In the genomic region with DNA sequence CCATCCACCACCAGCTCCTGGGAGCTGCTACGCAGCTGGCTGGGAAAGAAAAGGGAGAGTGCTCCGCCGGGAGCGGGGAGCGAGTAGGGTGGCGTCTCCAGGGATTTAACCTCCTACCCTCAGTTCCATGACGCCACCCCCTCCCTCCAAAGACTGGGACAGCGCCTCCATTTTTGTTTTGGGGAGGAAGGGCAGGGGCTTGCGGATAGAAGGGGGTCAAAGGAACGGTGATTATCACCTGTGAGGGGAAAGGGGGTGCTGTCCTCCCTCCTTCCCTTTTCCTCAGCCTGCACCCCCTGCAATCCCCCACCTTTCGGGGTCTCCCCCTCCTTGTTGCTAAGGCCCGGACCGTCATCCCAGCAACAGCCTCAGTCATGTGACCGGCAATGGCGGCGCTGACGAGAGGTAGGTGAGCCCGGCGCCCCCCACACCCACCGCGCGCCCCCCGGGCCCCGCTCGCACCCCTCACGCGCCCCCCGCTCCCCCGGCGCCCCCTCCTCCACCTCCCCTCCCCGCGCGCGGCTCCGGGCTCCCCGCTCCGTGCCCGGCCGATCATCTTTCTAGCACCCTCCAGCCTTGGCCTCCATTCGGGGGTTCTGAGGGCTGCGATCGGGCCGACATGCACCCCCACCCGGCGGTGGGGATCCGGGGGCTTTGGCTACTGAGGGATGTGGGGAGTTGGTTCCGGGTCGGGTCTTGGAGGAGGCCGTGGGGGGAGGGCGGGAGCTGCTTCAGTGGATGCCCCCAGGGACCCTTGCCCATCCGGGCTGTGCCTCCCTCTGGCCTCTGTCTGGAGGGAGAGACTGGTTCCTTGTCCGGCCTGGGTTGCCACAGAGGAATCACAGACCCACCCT, we compare ENCODE assay signal across 9 cellular contexts. TPM values are rescaled to one million over a fixed set of nuclear protein-coding genes. Genes with fewer than 3 reads are reported as not detected.
A peak's percentile ranks its signal among the peaks of the same experiment; 100 is the strongest.
DNase-seq lines count a peak whose midpoint lies in the region; ATAC-seq, FAIRE-seq and TF ChIP-seq lines count a peak whose summit lies in the region.
"Had no signal": no experiment of that assay in that cellular context is flagged by ENCODE, and none has a peak within 500 bp of the region (broad histone marks: within the 10 kb centered on the region; RNA-seq: fewer than 3 reads in every experiment).

A gene with protein sequence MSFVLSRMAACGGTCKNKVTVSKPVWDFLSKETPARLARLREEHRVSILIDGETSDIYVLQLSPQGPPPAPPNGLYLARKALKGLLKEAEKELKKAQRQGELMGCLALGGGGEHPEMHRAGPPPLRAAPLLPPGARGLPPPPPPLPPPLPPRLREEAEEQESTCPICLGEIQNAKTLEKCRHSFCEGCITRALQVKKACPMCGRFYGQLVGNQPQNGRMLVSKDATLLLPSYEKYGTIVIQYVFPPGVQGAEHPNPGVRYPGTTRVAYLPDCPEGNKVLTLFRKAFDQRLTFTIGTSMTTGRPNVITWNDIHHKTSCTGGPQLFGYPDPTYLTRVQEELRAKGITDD (plus strand): TSS at position 371 of the 854 bp plus-strand sequence. CDS start 1,694 bp downstream, outside the sequence.

- 0 out of 2 replicates have a peak within 1 kb of the TSS, but pooled peaks have one; percentile 52 for H2BK20ac ChIP-seq in IMR-90 (ENCODE audit: low read depth, low read length)

- peak within 1 kb of the TSS; percentile 99 for H3K18ac ChIP-seq in IMR-90 (ENCODE audit: low read depth, low read length)

- H3K56ac ChIP-seq in IMR-90 (ENCODE audit: extremely low read depth, insufficient read depth, low read length) = peak within 1 kb of the TSS; percentile 24; the same call in 1 of the 2 replicates

- H3K4me3 ChIP-seq in IMR-90 (ENCODE audit: insufficient read depth, low read depth, low read length) = peak within 1 kb of the TSS; percentile 93
- H3K4me3 ChIP-seq in endothelial cell of umbilical vein (replicated peaks in 1 of 3; ENCODE audit: insufficient read depth in 1 of 3, low read depth in 1 of 3, low read length in 3 of 3) = peak within 1 kb of the TSS; percentile 48 to 72 (median 56)
- H3K4me3 ChIP-seq in testis = peak within 1 kb of the TSS; percentile 75 to 79

- CTCF ChIA-PET in IMR-90 (lab: Yijun Ruan, JAX) (interaction anchor here (1.1 kb wide), 1 partner anchor 21 kb away, joined by 4 read pairs; no protein-coding TSS in a partner anchor), endothelial cell of umbilical vein (lab: Charles Lee) (interaction anchor here (2.3 to 6.8 kb wide), 2 partner anchors 16 to 21 kb away, joined by 8 to 44 read pairs; no protein-coding TSS in a partner anchor)

- peak within 1 kb of the TSS; percentile 85 for H3K9ac ChIP-seq in IMR-90 (ENCODE audit: low read depth, low read length)
- peak within 1 kb of the TSS; percentile 79 for H3K9ac ChIP-seq in endothelial cell of umbilical vein (replicated peaks; ENCODE audit: extremely low read depth, insufficient read depth, low read length)

- H3K79me2 ChIP-seq in endothelial cell of umbilical vein (ENCODE audit: control insufficient read depth, insufficient read depth, low read length) = no peaks in the 10 kb centered on the region

- peak within 1 kb of the TSS; percentile 99 for H3K14ac ChIP-seq in IMR-90 (replicated peaks; ENCODE audit: low read depth, low read length)

- H3K36me3 ChIP-seq in IMR-90 (ENCODE audit: control insufficient read depth, insufficient read depth, low read length) (peaks cover 14% of the 10 kb centered on the region; the same call in 1 of the 2 replicates), endothelial cell of umbilical vein (ENCODE audit: control insufficient read depth in 2 of 2, extremely low read depth in 1 of 2, insufficient read depth in 2 of 2, low read length in 2 of 2) (peaks cover 0 to 1% of the 10 kb centered on the region in 2 experiments), testis (ENCODE audit: low read depth, missing control alignments) (no peaks in the 10 kb centered on the region)

- no TSS peak for BruUV-seq in IMR-90 (replicated peaks; lab: Mats Ljungman, UMichigan)
- BruUV-seq in endothelial cell of umbilical vein (replicated peaks; lab: Mats Ljungman, UMichigan) = no TSS peak

- ATAC-seq in IMR-90 (ENCODE audit: low read depth) (peak; percentile 78), GM19328 (IDR thresholded peaks at IDR 0.05; ENCODE audit: unreplicated experiment) (no peak)

- H3K9me3 ChIP-seq in IMR-90 (ENCODE audit: control insufficient read depth, insufficient read depth, low read length) (no peaks in the 10 kb centered on the region), endothelial cell of umbilical vein (replicated peaks; ENCODE audit: control insufficient read depth, insufficient read depth, low read length) (no peaks in the 10 kb centered on the region), testis (no peaks in the 10 kb centered on the region)

- dilution Hi-C loops in IMR-90 (cut with HindIII; ENCODE audit: low sequenced_read_pairs, unreplicated experiment) (no loop called here), endothelial cell of umbilical vein (cut with MboI; ENCODE audit: extremely low pct_ligation_motif_present, low sequenced_read_pairs) (no loop called here)

- in situ Hi-C loops in IMR-90 (cut with MboI; ENCODE audit: low sequenced_read_pairs) = no loop called here

- peak within 1 kb of the TSS; percentile 92; the same call in 1 of the 2 replicates for H2BK120ac ChIP-seq in IMR-90 (ENCODE audit: low read depth, low read length)

- FAIRE-seq in endothelial cell of umbilical vein (lab: Jason Lieb, UNC) = no peak
- FAIRE-seq: A204.1 had no signal

- H3K27me3 ChIP-seq in IMR-90 (ENCODE audit: control insufficient read depth, insufficient read depth, low read length) = no peaks in the 10 kb centered on the region
- peaks cover 0 to 4% of the 10 kb centered on the region in 2 experiments for H3K27me3 ChIP-seq in endothelial cell of umbilical vein (ENCODE audit: control insufficient read depth in 2 of 2, insufficient read depth in 2 of 2, low read length in 2 of 2)
- H3K27me3 ChIP-seq in testis = no peaks in the 10 kb centered on the region

- peak within 1 kb of the TSS; percentile 90 for H4K91ac ChIP-seq in IMR-90 (ENCODE audit: insufficient read depth, low read depth, low read length)

- H3K4me2 ChIP-seq in IMR-90 (ENCODE audit: low read depth, low read length) = peak within 1 kb of the TSS; percentile 99
- H3K4me2 ChIP-seq in endothelial cell of umbilical vein (ENCODE audit: insufficient read depth, low read length) = peak within 1 kb of the TSS; percentile 64

- H2AK9ac ChIP-seq in IMR-90 (replicated peaks; ENCODE audit: low read depth, low read length, poor library complexity) = peak within 1 kb of the TSS; percentile 96

- peak within 1 kb of the TSS; percentile 95 for H3K4ac ChIP-seq in IMR-90 (ENCODE audit: low read depth, low read length)

- H4K20me1 ChIP-seq in IMR-90 (ENCODE audit: insufficient read depth, low read length) = no peaks in the 10 kb centered on the region
- H4K20me1 ChIP-seq in endothelial cell of umbilical vein (replicated peaks; ENCODE audit: control insufficient read depth, extremely low read depth, insufficient read depth, low read length) = no peaks in the 10 kb centered on the region

- H3K4me1 ChIP-seq in IMR-90 (ENCODE audit: control insufficient read depth, insufficient read depth, low read length) = peaks cover 11% of the 10 kb centered on the region
- peaks cover 6% of the 10 kb centered on the region for H3K4me1 ChIP-seq in endothelial cell of umbilical vein (ENCODE audit: control insufficient read depth, extremely low read depth, insufficient read depth, low read length)
- H3K4me1 ChIP-seq in testis = peaks cover 10% of the 10 kb centered on the region

- TF ChIP-seq RAD21 in IMR-90 (IDR thresholded peaks at IDR 0.05; ENCODE audit: low read length) = no peak

- peak within 1 kb of the TSS; percentile 75 to 100 for H4K8ac ChIP-seq in IMR-90 (ENCODE audit: low read depth in 2 of 2, low read length in 2 of 2)

- H4K5ac ChIP-seq in IMR-90 (ENCODE audit: low read depth, low read length) = peak within 1 kb of the TSS; percentile 100

- peak within 1 kb of the TSS; percentile 99 for H3K23ac ChIP-seq in IMR-90 (ENCODE audit: low read depth, low read length)

- intact Hi-C loops in IMR-90 (cut with micrococcal nuclease) = no loop called here
- intact Hi-C loops in endothelial cell of umbilical vein (cut with micrococcal nuclease) = no loop called here
- intact Hi-C loops in testis (cut with DNase I; ENCODE audit: low total_unique reads) = no loop called here

- WGBS in IMR-90 (ENCODE audit: extremely low coverage in 2 of 2, insufficient read length in 1 of 2), 2 experiments = no CpG with 5 or more reads among the region's 52 CpGs
- WGBS in testis, 2 donors = 0 to 1% methylated on average over 3 to 48 of the region's 52 CpGs

- peak within 1 kb of the TSS; percentile 83; the same call in 1 of the 3 replicates for H2BK15ac ChIP-seq in IMR-90 (ENCODE audit: low read depth, low read length)

- H3K9me1 ChIP-seq in IMR-90 (ENCODE audit: insufficient read depth, low read length) (peaks cover 10% of the 10 kb centered on the region; the same call in 1 of the 2 replicates), endothelial cell of umbilical vein (replicated peaks; ENCODE audit: control insufficient read depth, extremely low read depth, insufficient read depth, low read length) (no peaks in the 10 kb centered on the region)

- POLR2A ChIA-PET in IMR-90 (lab: Charles Lee; ENCODE audit: unreplicated experiment) (no interaction called here), endothelial cell of umbilical vein (lab: Charles Lee) (no interaction called here)

- H3K27ac ChIP-seq in IMR-90 (ENCODE audit: insufficient read depth, low read length) (peak within 1 kb of the TSS; percentile 85), endothelial cell of umbilical vein (ENCODE audit: insufficient read depth, low read depth, low read length) (peak within 1 kb of the TSS; percentile 23), testis (peak within 1 kb of the TSS; percentile 94 to 96)

- H2BK5ac ChIP-seq in IMR-90 (ENCODE audit: low read depth, low read length, poor library complexity, severe bottlenecking) = peak within 1 kb of the TSS; percentile 73

- peaks cover 9 to 19% of the 10 kb centered on the region in 2 experiments for H3K79me1 ChIP-seq in IMR-90 (ENCODE audit: low read depth in 1 of 2, low read length in 2 of 2)

- no peak; the same call in 1 of the 2 replicates for TF ChIP-seq POLR2A in IMR-90 (IDR thresholded peaks at IDR 0.05; ENCODE audit: low read depth, low read length)
- TF ChIP-seq POLR2A in endothelial cell of umbilical vein (IDR thresholded peaks at IDR 0.05; ENCODE audit: low read depth, low read length) = no peak
- no peak for TF ChIP-seq POLR2A in testis (IDR thresholded peaks at IDR 0.05)

- TF ChIP-seq CTCF in IMR-90 (conservative IDR thresholded peaks at IDR 0.05; ENCODE audit: low read depth, low read length) = no peak
- no peak for TF ChIP-seq CTCF in endothelial cell of umbilical vein (IDR thresholded peaks at IDR 0.05; ENCODE audit: extremely low read depth in 1 of 2, insufficient read depth in 1 of 2, low read depth in 1 of 2, low read length in 2 of 2)
- no peak for TF ChIP-seq CTCF in testis (IDR thresholded peaks at IDR 0.05)

- H2AFZ ChIP-seq in IMR-90 (replicated peaks; ENCODE audit: low read length, poor library complexity) (peak within 1 kb of the TSS; percentile 99), endothelial cell of umbilical vein (ENCODE audit: low read depth, low read length) (peak within 1 kb of the TSS; percentile 94)

- H2AK5ac ChIP-seq in IMR-90 (ENCODE audit: low read depth, low read length) = peak within 1 kb of the TSS; percentile 79

- peak; percentile 48 for DNase-seq in DMS 273 (lab: John Stamatoyannopoulos, UW; ENCODE audit: unreplicated experiment)
- DNase-seq in DMS 273 treated with DMSO at 0.1 percent for 48 hours (lab: John Stamatoyannopoulos, UW) = no peak
- no peak for DNase-seq in IMR-90
- peak; percentile 43 to 53 for DNase-seq in activated CD4-positive, alpha-beta T cell treated with anti-CD3 and anti-CD28 coated beads, Interleukin-2, amount 50 U/mL, for 48 hours
- DNase-seq in endothelial cell of umbilical vein (ENCODE audit: low read depth, low spot score) = peak; percentile 18
- DNase-seq in midbrain (lab: John Stamatoyannopoulos, UW) = peak; percentile 78
- DNase-seq in testis = peak; percentile 83

RNA-seq across cellular contexts. Expression of the gene that starts here (rescaled TPM):
- total RNA-seq in IMR-90 (2012; rRNA removed) (2.8 and 2.9 TPM in 2 replicates), endothelial cell of umbilical vein (25.9 and 34.5 TPM in 2 replicates), testis (10 to 100 TPM; 45.0 to 60.4 TPM)
- polyA plus RNA-seq in IMR-90 (2012; rRNA removed) (13.1 and 14.6 TPM in 2 replicates), endothelial cell of umbilical vein (51.4 and 65.0 TPM in 2 replicates), testis (ENCODE audit: insufficient read depth, low read depth, low replicate concordance) (37.9 TPM)
- polyA plus RNA-seq in IMR-90 (2012; cell fraction: cytosol; rRNA removed) = 6.3 and 10.0 TPM in 2 replicates
- 82.4 and 104 TPM in 2 replicates for polyA plus RNA-seq in IMR-90 (2012; cell fraction: nucleus; rRNA removed; ENCODE audit: low replicate concordance)
- 20.2 and 31.4 TPM in 2 replicates for polyA plus RNA-seq in endothelial cell of umbilical vein (2011; cell fraction: cytosol; rRNA removed)
- 193 and 248 TPM in 2 replicates for polyA plus RNA-seq in endothelial cell of umbilical vein (2011; cell fraction: nucleus; rRNA removed)
- 16.2 and 24.6 TPM in 2 replicates for polyA plus RNA-seq in endothelial cell of umbilical vein (2012)
- 27.7 and 28.1 TPM in 2 replicates for polyA minus RNA-seq in endothelial cell of umbilical vein
- not detected for polyA minus RNA-seq in endothelial cell of umbilical vein (2011; cell fraction: cytosol; rRNA and poly(A)+ RNA removed)
- 28.7 and 41.1 TPM in 2 replicates for polyA minus RNA-seq in endothelial cell of umbilical vein (2011; cell fraction: nucleus; rRNA and poly(A)+ RNA removed)

Comparison
In these comparisons a context has a peak if more than half of its experiments do, and no peak if none do; other contexts are left out.
1. DNase-seq: peak in DMS 273 (single experiment), activated CD4-positive, alpha-beta T cell treated with anti-CD3 and anti-CD28 coated beads, Interleukin-2, amount 50 U/mL, for 48 hours (2 of 2), endothelial cell of umbilical vein (single experiment), midbrain (single experiment) and testis (single experiment); none in DMS 273 treated with DMSO at 0.1 percent for 48 hours (single experiment) and IMR-90 (single experiment).
2. H3K27ac ChIP-seq: peak in every context shown above with its lines; median percentile 95 in testis; 85 in IMR-90; 23 in endothelial cell of umbilical vein.
3. Peak in every context shown above with its lines, with median percentiles within 50 percentile points of each other: H3K4me3 ChIP-seq.